Comparison of ENCODE assay signal across 16 cellular contexts in genomic region chr5:65886387-65886786, GRCh38. TPM values are rescaled to one million over a fixed set of nuclear protein-coding genes. Genes with fewer than 3 reads are reported as not detected.
DNase-seq lines count a peak whose midpoint lies in the region; ATAC-seq, FAIRE-seq and TF ChIP-seq lines count a peak whose summit lies in the region.
"Had no signal": no experiment of that assay in that cellular context is flagged by ENCODE, and none has a peak within 500 bp of the region (broad histone marks: within the 10 kb centered on the region; RNA-seq: fewer than 3 reads in every experiment).

No MANE protein-coding gene starts in this region.

- no CpG with 5 or more reads among the region's 7 CpGs for WGBS in trophoblast cell (ENCODE audit: extremely low coverage, insufficient coverage, insufficient read length)

- H3K4me2 ChIP-seq in GM23338 (no peak overlapping the region), PC-9 (peak overlapping the region; percentile 63), astrocyte (ENCODE audit: low read length) (peak overlapping the region; percentile 67), trophoblast cell (ENCODE audit: low read length) (no peak overlapping the region)

- no peak overlapping the region for H4K8ac ChIP-seq in trophoblast cell (ENCODE audit: low read depth, low read length)

- no peak overlapping the region for H2AK5ac ChIP-seq in trophoblast cell (ENCODE audit: low read length)

- H3K27ac ChIP-seq in GM23338 (ENCODE audit: low read depth) (no peak overlapping the region), PC-9 (peak overlapping the region; percentile 80), astrocyte (ENCODE audit: low read depth, low read length) (no peak overlapping the region), trophoblast cell (ENCODE audit: low read depth, low read length) (no peak overlapping the region)
- H3K27ac ChIP-seq in CD8-positive, alpha-beta memory T cell (ENCODE audit: low read depth, low read length), result no peak overlapping the region

- no peaks in the 10 kb centered on the region for H3K9me3 ChIP-seq in PC-9 (ENCODE audit: insufficient read depth, low read depth)
- H3K9me3 ChIP-seq in astrocyte (ENCODE audit: insufficient read depth, low read depth, low read length), result no peaks in the 10 kb centered on the region
- H3K9me3 ChIP-seq in trophoblast cell (ENCODE audit: insufficient read depth, low read depth, low read length), result no peaks in the 10 kb centered on the region
- no peaks in the 10 kb centered on the region for H3K9me3 ChIP-seq in CD8-positive, alpha-beta memory T cell (ENCODE audit: low read length)
- H3K9me3 ChIP-seq: HAP-1 had no signal

- no peak overlapping the region for H2BK120ac ChIP-seq in trophoblast cell (ENCODE audit: insufficient read depth, low read length, poor library complexity)

- no peak overlapping the region for H3K4me3 ChIP-seq in GM23338
- peak overlapping the region; percentile 47; the same call in 1 of the 2 replicates for H3K4me3 ChIP-seq in PC-9
- H3K4me3 ChIP-seq in astrocyte (ENCODE audit: insufficient read depth, low read depth, low read length), result no peak overlapping the region
- no peak overlapping the region for H3K4me3 ChIP-seq in trophoblast cell (ENCODE audit: low read depth, low read length)
- no peak overlapping the region for H3K4me3 ChIP-seq in CD8-positive, alpha-beta memory T cell (ENCODE audit: low read length)
- H3K4me3 ChIP-seq: HAP-1, K562 had no signal

- no peak for FAIRE-seq in astrocyte (lab: Jason Lieb, UNC)
- FAIRE-seq: GM12892, HepG2, K562 had no signal

- TF ChIP-seq CTCF in GM23338 (conservative IDR thresholded peaks at IDR 0.05; ENCODE audit: low read depth in 2 of 2), result no peak
- TF ChIP-seq CTCF in PC-9 (conservative IDR thresholded peaks at IDR 0.05), result no peak
- TF ChIP-seq CTCF in astrocyte (IDR thresholded peaks at IDR 0.05; ENCODE audit: insufficient read depth, low read depth, low read length), result no peak

- ATAC-seq in GM23338 (no peak), GM21367 (IDR thresholded peaks at IDR 0.05; ENCODE audit: unreplicated experiment) (no peak)
- ATAC-seq: K562 had no signal

- peak overlapping the region; percentile 24 for H2BK5ac ChIP-seq in trophoblast cell (ENCODE audit: low read depth, low read length, poor library complexity)

- POLR2A ChIA-PET in PC-9 (lab: Charles Lee; ENCODE audit: unreplicated experiment), result interaction anchor here (0.6 kb wide), 1 partner anchor 51 kb away, joined by 11 read pairs; no protein-coding TSS in a partner anchor
- POLR2A ChIA-PET in CD8-positive, alpha-beta memory T cell (lab: Charles Lee), result no interaction called here

- peaks cover 2% of the 10 kb centered on the region; the same call in 1 of the 3 replicates for H3K4me1 Mint-ChIP-seq in GM23338
- H3K4me1 Mint-ChIP-seq in astrocyte (ENCODE audit: low read depth, unreplicated experiment), result peaks cover 18% of the 10 kb centered on the region
- H3K4me1 Mint-ChIP-seq in CD8-positive, alpha-beta memory T cell, result no peaks in the 10 kb centered on the region
- H3K4me1 Mint-ChIP-seq: B cell had no signal

- H3K36me3 ChIP-seq in GM23338 (ENCODE audit: insufficient read depth) (no peaks in the 10 kb centered on the region), PC-9 (ENCODE audit: low read depth) (no peaks in the 10 kb centered on the region), astrocyte (ENCODE audit: insufficient read depth, low read length) (no peaks in the 10 kb centered on the region), trophoblast cell (ENCODE audit: control insufficient read depth in 1 of 2, insufficient read depth in 2 of 2, low read length in 2 of 2) (no peaks in the 10 kb centered on the region)
- H3K36me3 ChIP-seq in CD8-positive, alpha-beta memory T cell (ENCODE audit: insufficient read depth, low read length), result no peaks in the 10 kb centered on the region
- H3K36me3 ChIP-seq: HAP-1 had no signal

- no peaks in the 10 kb centered on the region for H4K20me1 ChIP-seq in GM23338 (replicated peaks; ENCODE audit: insufficient read depth)
- H4K20me1 ChIP-seq in PC-9 (ENCODE audit: insufficient read depth), result no peaks in the 10 kb centered on the region
- no peaks in the 10 kb centered on the region for H4K20me1 ChIP-seq in astrocyte (ENCODE audit: insufficient read depth, low read length)

- H3K9me2 ChIP-seq in GM23338 (ENCODE audit: insufficient read depth) (0 out of 2 replicates have a peak, but pooled peaks cover 4% of the 10 kb centered on the region), PC-9 (ENCODE audit: insufficient read depth) (0 out of 2 replicates have a peak, but pooled peaks cover 2% of the 10 kb centered on the region)

- BruUV-seq in PC-9 (replicated peaks; lab: Mats Ljungman, UMichigan), result TSS peak; percentile 87

- no peaks in the 10 kb centered on the region for H3K79me2 ChIP-seq in GM23338 (replicated peaks; ENCODE audit: insufficient read depth)
- no peaks in the 10 kb centered on the region for H3K79me2 ChIP-seq in PC-9 (ENCODE audit: low read depth)
- no peaks in the 10 kb centered on the region for H3K79me2 ChIP-seq in astrocyte (ENCODE audit: insufficient read depth, low read length)
- H3K79me2 ChIP-seq in trophoblast cell (ENCODE audit: control insufficient read depth, insufficient read depth, low read length, poor library complexity), result no peaks in the 10 kb centered on the region

- H3K23ac ChIP-seq in trophoblast cell (ENCODE audit: low read length), result peak overlapping the region; percentile 29

- H3K27me3 ChIP-seq in GM23338 (ENCODE audit: insufficient read depth) (no peaks in the 10 kb centered on the region), PC-9 (ENCODE audit: insufficient read depth, low read depth) (no peaks in the 10 kb centered on the region), astrocyte (ENCODE audit: insufficient read depth, low read length) (no peaks in the 10 kb centered on the region), trophoblast cell (ENCODE audit: insufficient read depth, low read length) (no peaks in the 10 kb centered on the region)
- no peaks in the 10 kb centered on the region for H3K27me3 ChIP-seq in CD8-positive, alpha-beta memory T cell (ENCODE audit: insufficient read depth, low read length, poor library complexity, severe bottlenecking)

- DNase-seq in GM23338 (ENCODE audit: low spot score), result no peak
- DNase-seq in PC-9, result no peak
- no peak for DNase-seq in astrocyte (ENCODE audit: low read depth)
- peak in 1 of 2 donors; percentile 18 for DNase-seq in trophoblast cell
- DNase-seq in OCI-M1 (lab: John Stamatoyannopoulos, UW), result no peak
- no peak for DNase-seq in GM03348 (ENCODE audit: low spot score)
- DNase-seq in CD8-positive, alpha-beta memory T cell, result no peak
- DNase-seq: CD4-positive, alpha-beta T cell; DMS79; GOT3 had no signal

- H3K9ac ChIP-seq in astrocyte (ENCODE audit: low read length) (no peak overlapping the region), trophoblast cell (ENCODE audit: low read length) (no peak overlapping the region)

- CTCF ChIA-PET in PC-9 (lab: Charles Lee), result no interaction called here
- CTCF ChIA-PET in CD8-positive, alpha-beta memory T cell (lab: Charles Lee), result no interaction called here

- H3K36me3 Mint-ChIP-seq in GM23338 (ENCODE audit: low read depth), result no peaks in the 10 kb centered on the region; the same call in 2 of the 3 replicates
- no peaks in the 10 kb centered on the region for H3K36me3 Mint-ChIP-seq in astrocyte (ENCODE audit: low read depth, unreplicated experiment)
- H3K36me3 Mint-ChIP-seq in CD8-positive, alpha-beta memory T cell, result peaks cover 0 to 10% (median 2%) of the 10 kb centered on the region in 3 donors

- no peak overlapping the region for H3K27ac Mint-ChIP-seq in GM23338
- peak overlapping the region; percentile 42 for H3K27ac Mint-ChIP-seq in astrocyte (ENCODE audit: unreplicated experiment)
- H3K27ac Mint-ChIP-seq in CD8-positive, alpha-beta memory T cell, result no peak overlapping the region
- H3K27ac Mint-ChIP-seq: B cell; CD4-positive, alpha-beta T cell had no signal

- peaks cover 3% of the 10 kb centered on the region for H3K79me1 ChIP-seq in trophoblast cell (ENCODE audit: low read length)

- H4K12ac ChIP-seq in trophoblast cell (ENCODE audit: low read depth, low read length), result no peak overlapping the region

- H3K9me3 Mint-ChIP-seq in GM23338 (no peaks in the 10 kb centered on the region), astrocyte (ENCODE audit: unreplicated experiment) (no peaks in the 10 kb centered on the region)
- H3K9me3 Mint-ChIP-seq in CD8-positive, alpha-beta memory T cell, result peaks cover 0 to 2% (median 0%) of the 10 kb centered on the region in 5 donors
- H3K9me3 Mint-ChIP-seq: CD4-positive, alpha-beta T cell had no signal

- H3K4me3 Mint-ChIP-seq in GM23338 (no peak overlapping the region), astrocyte (ENCODE audit: unreplicated experiment) (peak overlapping the region; percentile 3)
- H3K4me3 Mint-ChIP-seq in CD8-positive, alpha-beta memory T cell, result no peak overlapping the region
- H3K4me3 Mint-ChIP-seq: B cell; CD4-positive, alpha-beta T cell had no signal

- H2AFZ ChIP-seq in GM23338 (peak overlapping the region; percentile 7; the same call in 1 of the 2 replicates), PC-9 (no peak overlapping the region), astrocyte (ENCODE audit: low read depth, low read length) (no peak overlapping the region), trophoblast cell (ENCODE audit: insufficient read depth, low read length, poor library complexity) (no peak overlapping the region)

- H3K14ac ChIP-seq in trophoblast cell (ENCODE audit: low read length), result peak overlapping the region; percentile 18

- H3K4ac ChIP-seq in trophoblast cell (ENCODE audit: low read depth, low read length), result no peak overlapping the region

- peak overlapping the region; percentile 32 for H4K91ac ChIP-seq in trophoblast cell (ENCODE audit: low read depth, low read length)

- intact Hi-C loops in PC-9 (cut with micrococcal nuclease; ENCODE audit: unreplicated experiment), result loop anchor here (2.0 kb wide), 1 partner anchor 24 kb away; no protein-coding TSS in a partner anchor

- H3F3A ChIP-seq in GM23338 (replicated peaks; ENCODE audit: low read depth) (no peaks in the 10 kb centered on the region), PC-9 (ENCODE audit: insufficient read depth, low read depth) (peaks cover 12% of the 10 kb centered on the region; the same call in 1 of the 2 replicates)

- H3K27me3 Mint-ChIP-seq in GM23338 (ENCODE audit: insufficient read depth, low read depth, poor library complexity), result peaks cover 2% of the 10 kb centered on the region
- no peaks in the 10 kb centered on the region for H3K27me3 Mint-ChIP-seq in astrocyte (ENCODE audit: low read depth, unreplicated experiment)
- peaks cover 3 to 13% of the 10 kb centered on the region in 2 donors for H3K27me3 Mint-ChIP-seq in CD8-positive, alpha-beta memory T cell
- H3K27me3 Mint-ChIP-seq: CD4-positive, alpha-beta T cell had no signal

- H3K18ac ChIP-seq in trophoblast cell (ENCODE audit: low read length), result no peak overlapping the region

- H3K4me1 ChIP-seq in GM23338 (ENCODE audit: insufficient read depth) (no peaks in the 10 kb centered on the region), PC-9 (replicated peaks; ENCODE audit: insufficient read depth) (peaks cover 25% of the 10 kb centered on the region), astrocyte (ENCODE audit: insufficient read depth, low read length) (peaks cover 8% of the 10 kb centered on the region), trophoblast cell (ENCODE audit: control insufficient read depth in 1 of 2, insufficient read depth in 2 of 2, low read length in 2 of 2) (peaks cover 0 to 4% of the 10 kb centered on the region in 2 experiments)
- no peaks in the 10 kb centered on the region for H3K4me1 ChIP-seq in CD8-positive, alpha-beta memory T cell (ENCODE audit: insufficient read depth, low read length)
- H3K4me1 ChIP-seq: HAP-1 had no signal

- no peak overlapping the region for H2BK12ac ChIP-seq in trophoblast cell (ENCODE audit: low read length)

RNA-seq across cellular contexts. Expression of gene ERBIN, which starts 40.0 kb away (rescaled TPM):
- 26.4 and 29.1 TPM in 2 replicates for total RNA-seq in GM23338 (2014; rRNA removed; shearing (Covaris generic))
- 10.8 and 15.6 TPM in 2 replicates for polyA plus RNA-seq in GM23338 (2016; fragmentation: Nextera tagmentation; extraction: Ambion mirVana)
- total RNA-seq in PC-9 (2021), result 112 and 143 TPM in 2 replicates
- 80.8 and 83.4 TPM in 2 replicates for total RNA-seq in astrocyte
- 71.3 and 77.6 TPM in 2 replicates for polyA plus RNA-seq in trophoblast cell (2013)
- total RNA-seq in CD8-positive, alpha-beta memory T cell, result 10 to 100 TPM; 40.9 to 43.1 TPM
- 49.0 TPM for polyA plus RNA-seq in CD8-positive, alpha-beta memory T cell

Comparison
In these comparisons a context has a peak if more than half of its experiments do, and no peak if none do; other contexts are left out.
1. H3K4me2 ChIP-seq: peak in PC-9 (single experiment) and astrocyte (single experiment); none in GM23338 (single experiment) and trophoblast cell (single experiment).